11 cellular contexts compared by ENCODE assay signal in genomic region chr9:137757139-137757538, GRCh38.
DNase-seq lines count a peak whose midpoint lies in the region; ATAC-seq and TF ChIP-seq lines count a peak whose summit lies in the region.
"Had no signal": no experiment of that assay in that cellular context is flagged by ENCODE, and none has a peak within 500 bp of the region (broad histone marks: within the 10 kb centered on the region; RNA-seq: fewer than 3 reads in every experiment).

No MANE protein-coding gene starts in this region.

- H3K27me3 Mint-ChIP-seq in activated CD4-positive, alpha-beta T cell treated with anti-CD3 and anti-CD28 coated beads for 36 hours = no peaks in the 10 kb centered on the region
- H3K27me3 Mint-ChIP-seq: stimulated activated naive CD8-positive, alpha-beta T cell treated with anti-CD3 and anti-CD28 coated beads, Interleukin-15, Interleukin-2, amounts not matched to agents 100 ng/mL and 50 ng/mL, for 24 hours had no signal

- H3K36me3 ChIP-seq in RWPE2 (ENCODE audit: low read depth) (peaks cover 62% of the 10 kb centered on the region), fibroblast of lung (ENCODE audit: control insufficient read depth, insufficient read depth, low read length) (peaks cover 15% of the 10 kb centered on the region), gastrocnemius medialis (peaks cover 0 to 43% of the 10 kb centered on the region in 2 donors)

- peaks cover 11% of the 10 kb centered on the region for H3K4me1 ChIP-seq in RWPE2 (ENCODE audit: insufficient read depth, poor library complexity, severe bottlenecking)
- H3K4me1 ChIP-seq in fibroblast of lung (ENCODE audit: control insufficient read depth, extremely low read depth, insufficient read depth, low read length) = no peaks in the 10 kb centered on the region
- peaks cover 9 to 14% of the 10 kb centered on the region in 2 donors for H3K4me1 ChIP-seq in gastrocnemius medialis

- no peaks in the 10 kb centered on the region for H4K20me1 ChIP-seq in fibroblast of lung (ENCODE audit: control insufficient read depth, extremely low read depth, insufficient read depth, low read length)

- POLR2A ChIA-PET in activated CD4-positive, alpha-beta T cell treated with anti-CD3 and anti-CD28 coated beads for 36 hours (lab: Charles Lee) = no interaction called here

- no peak overlapping the region for H3K4me2 ChIP-seq in fibroblast of lung (ENCODE audit: extremely low read depth, insufficient read depth, low read length)

- H3K36me3 Mint-ChIP-seq in activated CD4-positive, alpha-beta T cell treated with anti-CD3 and anti-CD28 coated beads for 36 hours (ENCODE audit: low read depth) = peaks cover 76% of the 10 kb centered on the region

- TF ChIP-seq CTCF in RWPE2 (IDR thresholded peaks at IDR 0.05; ENCODE audit: poor library complexity, severe bottlenecking) (no peak), fibroblast of lung (conservative IDR thresholded peaks at IDR 0.05 in 1 of 2, IDR thresholded peaks at IDR 0.05 in 1 of 2; ENCODE audit: low read depth in 1 of 2, low read length in 2 of 2) (no peak), gastrocnemius medialis (IDR thresholded peaks at IDR 0.05 in 4 of 5, conservative IDR thresholded peaks at IDR 0.05 in 1 of 5) (no peak), omental fat pad (IDR thresholded peaks at IDR 0.05) (no peak)

- intact Hi-C loops in activated CD4-positive, alpha-beta T cell treated with anti-CD3 and anti-CD28 coated beads for 36 hours (cut with DNase I, micrococcal nuclease) = no loop called here
- intact Hi-C loops in gastrocnemius medialis (cut with DNase I; ENCODE audit: low total_unique reads) = no loop called here

- no peak overlapping the region for H2AFZ ChIP-seq in fibroblast of lung (ENCODE audit: low read length)

- no peaks in the 10 kb centered on the region for H3K9me3 ChIP-seq in RWPE2 (ENCODE audit: severe bottlenecking)
- H3K9me3 ChIP-seq in fibroblast of lung (ENCODE audit: control insufficient read depth, insufficient read depth, low read depth, low read length) = no peaks in the 10 kb centered on the region
- peaks cover 0 to 4% (median 0%) of the 10 kb centered on the region in 3 donors for H3K9me3 ChIP-seq in gastrocnemius medialis

- peaks cover 46% of the 10 kb centered on the region for H3K4me1 Mint-ChIP-seq in activated CD4-positive, alpha-beta T cell treated with anti-CD3 and anti-CD28 coated beads for 36 hours

- H3K79me2 ChIP-seq in fibroblast of lung (ENCODE audit: control insufficient read depth, insufficient read depth, low read length) = no peaks in the 10 kb centered on the region

- in situ Hi-C loops in gastrocnemius medialis (cut with MboI; ENCODE audit: low sequenced_read_pairs in 4 of 4) = no loop called here

- CTCF ChIA-PET in activated CD4-positive, alpha-beta T cell treated with anti-CD3 and anti-CD28 coated beads for 36 hours (lab: Charles Lee) = interaction anchor here (0.9 to 1.6 kb wide), 2 partner anchors 11 to 84 kb away, joined by 4 to 6 read pairs; no protein-coding TSS in a partner anchor

- peaks cover 13% of the 10 kb centered on the region for H3K9me3 Mint-ChIP-seq in activated CD4-positive, alpha-beta T cell treated with anti-CD3 and anti-CD28 coated beads for 36 hours (ENCODE audit: low read depth)

- TF ChIP-seq POLR2A in gastrocnemius medialis (IDR thresholded peaks at IDR 0.05) = no peak

- no peak overlapping the region for H3K9ac ChIP-seq in fibroblast of lung (ENCODE audit: insufficient read depth, low read length)

- DNase-seq in activated CD4-positive, alpha-beta T cell treated with anti-CD3 and anti-CD28 coated beads for 36 hours = no peak
- DNase-seq in activated CD4-positive, alpha-beta T cell treated with anti-CD3 and anti-CD28 coated beads for 1 hour = no peak
- DNase-seq in RWPE2 (ENCODE audit: low spot score) (no peak), fibroblast of lung (ENCODE audit: low read depth in 2 of 2) (peak in 1 of 2 donors; percentile 9), gastrocnemius medialis (peak; percentile 49 to 74), omental fat pad (ENCODE audit: low spot score) (no peak), pons (ENCODE audit: low spot score) (no peak)
- DNase-seq: NCI-H146, NCI-H748 treated with DMSO at 0.1 percent for 48 hours had no signal

- peak overlapping the region; percentile 80 for H3K27ac Mint-ChIP-seq in activated CD4-positive, alpha-beta T cell treated with anti-CD3 and anti-CD28 coated beads for 36 hours

- H3K4me3 Mint-ChIP-seq in activated CD4-positive, alpha-beta T cell treated with anti-CD3 and anti-CD28 coated beads for 36 hours = no peak overlapping the region

- H3K27me3 ChIP-seq in RWPE2 (ENCODE audit: insufficient read depth, poor library complexity, severe bottlenecking) (no peaks in the 10 kb centered on the region), fibroblast of lung (ENCODE audit: control insufficient read depth, insufficient read depth, low read length) (no peaks in the 10 kb centered on the region), gastrocnemius medialis (no peaks in the 10 kb centered on the region)

- H3K4me3 ChIP-seq in RWPE2 (ENCODE audit: severe bottlenecking) = no peak overlapping the region
- peak overlapping the region in 1 of 4 experiments; percentile 11 for H3K4me3 ChIP-seq in fibroblast of lung (replicated peaks in 1 of 4; ENCODE audit: control extremely low read depth in 1 of 4, insufficient read depth in 1 of 4, low read depth in 3 of 4, low read length in 4 of 4)
- H3K4me3 ChIP-seq in gastrocnemius medialis = no peak overlapping the region

- ATAC-seq in activated CD4-positive, alpha-beta T cell treated with anti-CD3 and anti-CD28 coated beads for 36 hours = no peak
- ATAC-seq in RWPE2 (ENCODE audit: low read depth) = no peak
- ATAC-seq in gastrocnemius medialis = peak in 1 of 2 donors; percentile 42
- no peak for ATAC-seq in omental fat pad (ENCODE audit: low FRiP score)
- no peak for ATAC-seq in GM21515 (IDR thresholded peaks at IDR 0.05; ENCODE audit: unreplicated experiment)

- H3K27ac ChIP-seq in RWPE2 (ENCODE audit: poor library complexity, severe bottlenecking) (peak overlapping the region; percentile 63), fibroblast of lung (ENCODE audit: insufficient read depth, low read length) (peak overlapping the region; percentile 37), gastrocnemius medialis (peak overlapping the region; percentile 61 to 83 (median 73))

Comparison
In these comparisons a context has a peak if more than half of its experiments do, and no peak if none do; other contexts are left out.
1. DNase-seq: peak in gastrocnemius medialis (2 of 2); none in activated CD4-positive, alpha-beta T cell treated with anti-CD3 and anti-CD28 coated beads for 36 hours (single experiment), activated CD4-positive, alpha-beta T cell treated with anti-CD3 and anti-CD28 coated beads for 1 hour (single experiment), RWPE2 (single experiment), omental fat pad (single experiment) and pons (single experiment).
2. Peak in every context shown above with its lines, with median percentiles within 50 percentile points of each other: H3K27ac ChIP-seq.